Comparison of ENCODE assay signal across 28 cellular contexts in the genomic region with DNA sequence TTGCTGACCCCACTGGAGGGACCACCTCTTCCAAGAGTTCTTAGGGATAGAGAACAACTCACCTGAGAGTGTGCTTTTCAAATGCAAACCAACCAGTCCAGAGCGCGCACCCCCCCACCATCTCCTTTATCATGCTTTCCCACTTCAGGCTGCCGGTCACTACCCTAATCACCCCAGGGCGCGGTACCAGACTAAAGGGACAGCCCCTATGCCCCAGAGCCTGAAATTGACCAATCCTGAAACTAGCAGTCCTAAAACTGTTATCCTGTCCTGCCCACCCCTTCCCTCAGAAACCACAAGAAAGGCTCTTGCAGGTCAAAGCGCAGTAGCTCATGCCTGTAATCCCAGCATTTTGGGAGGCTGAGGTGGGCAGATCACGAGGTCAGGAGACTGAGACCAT. TPM values are rescaled to one million over a fixed set of nuclear protein-coding genes. Genes with fewer than 3 reads are reported as not detected.
A peak's percentile ranks its signal among the peaks of the same experiment; 100 is the strongest.
DNase-seq lines count a peak whose midpoint lies in the region; ATAC-seq and TF ChIP-seq lines count a peak whose summit lies in the region.
"Had no signal": no experiment of that assay in that cellular context is flagged by ENCODE, and none has a peak within 500 bp of the region (broad histone marks: within the 10 kb centered on the region; RNA-seq: fewer than 3 reads in every experiment).

No MANE protein-coding gene starts in this region.

- in situ Hi-C loops in GM13977 (cut with MboI; ENCODE audit: low pct_unique_long_range_greater_than_20kb, low sequenced_read_pairs, unreplicated experiment) (no loop called here), transverse colon (cut with MboI; ENCODE audit: low pct_ligation_motif_present in 1 of 4, low pct_unique_long_range_greater_than_20kb in 1 of 4, low sequenced_read_pairs in 3 of 4) (no loop called here)

- no peak for ATAC-seq in HG02938 (IDR thresholded peaks at IDR 0.05; ENCODE audit: unreplicated experiment)
- ATAC-seq: body of pancreas, left lobe of liver, Panc1 had no signal

- H3K27ac ChIP-seq in iPS DF 6.9 (ENCODE audit: low read length) (no peak overlapping the region), transverse colon (no peak overlapping the region)
- H3K27ac ChIP-seq in CD4-positive, alpha-beta memory T cell (ENCODE audit: low read depth, low read length) = no peak overlapping the region
- H3K27ac ChIP-seq: body of pancreas, epithelial cell of prostate, HL-60, SJCRH30, suprapubic skin, uterus had no signal

- H3K4me1 Mint-ChIP-seq in CD4-positive, alpha-beta memory T cell = peaks cover 11 to 19% (median 14%) of the 10 kb centered on the region in 4 donors

- no peaks in the 10 kb centered on the region for H3K36me3 Mint-ChIP-seq in CD4-positive, alpha-beta memory T cell

- CTCF ChIA-PET in CD4-positive, alpha-beta memory T cell (lab: Charles Lee; ENCODE audit: partially characterized antibody) = interaction anchor here (1.1 to 1.5 kb wide), 2 partner anchors 12 to 40 kb away, joined by 3 to 4 read pairs; no protein-coding TSS in a partner anchor

- POLR2A ChIA-PET in CD4-positive, alpha-beta memory T cell (lab: Charles Lee; ENCODE audit: partially characterized antibody) = interaction anchor here (0.7 to 25.8 kb wide), 4 partner anchors 17 to 41 kb away, joined by 3 to 1536 read pairs (median 342); partner anchors contain the start of genes MALAT1 and NEAT1

- intact Hi-C loops in transverse colon (cut with DNase I; ENCODE audit: low total_unique reads) = no loop called here
- intact Hi-C loops in CD4-positive, alpha-beta memory T cell (cut with micrococcal nuclease) = no loop called here

- TF ChIP-seq CTCF in GM13977 (IDR thresholded peaks at IDR 0.05; ENCODE audit: extremely low read depth, insufficient read depth, missing control alignments) (no peak), transverse colon (IDR thresholded peaks at IDR 0.05) (no peak)

- H3K27ac Mint-ChIP-seq in CD4-positive, alpha-beta memory T cell = no peak overlapping the region
- H3K27ac Mint-ChIP-seq: stimulated activated naive B cell treated with anti-CD40 and anti-IgM and Interleukin-4, amounts not matched to agents 10 μg/mL and 1 μg/mL and 100 μg/mL, for 72 hours; T-helper 1 cell treated with Interleukin-12 subunit alpha and Interleukin-12 subunit beta and Interleukin-4 antibody, amounts not matched to agents 30 μg/mL and 1 μg/mL, for 36 hours had no signal

- DNase-seq in GM13977 (ENCODE audit: low spot score) = peak; percentile 22
- DNase-seq in OCI-M1 (lab: John Stamatoyannopoulos, UW) = peak; percentile 82
- peak; percentile 61 for DNase-seq in iPS DF 6.9 (ENCODE audit: low read depth, low spot score)
- peak; percentile 7 for DNase-seq in transverse colon
- no peak for DNase-seq in T-helper 2 cell
- no peak for DNase-seq in CD4-positive, alpha-beta memory T cell
- DNase-seq: activated CD4-positive, alpha-beta T cell treated with anti-CD3 and anti-CD28 coated beads for 4 hours; activated CD8-positive, alpha-beta memory T cell treated with anti-CD3 and anti-CD28 coated beads for 24 hours; activated gamma-delta T cell treated with Interleukin-2 at 50 U/mL for 16 hours; activated T-cell treated with anti-CD3 and anti-CD28 coated beads, Interleukin-2, amount 50 U/mL, for 1 hour; body of pancreas; C1 segment of cervical spinal cord; mesendoderm; NCI-H1105; NCI-H2029; occipital lobe; SJCRH30; small intestine; stimulated activated naive B cell treated with anti-CD40 and anti-IgM and Interleukin-4, amounts not matched to agents 10 μg/mL and 1 μg/mL and 100 μg/mL, for 72 hours; uterus had no signal

- no peak for TF ChIP-seq EP300 in transverse colon (IDR thresholded peaks at IDR 0.05; ENCODE audit: low read depth)

- no peak for TF ChIP-seq POLR2A in transverse colon (IDR thresholded peaks at IDR 0.05)

- H3K4me3 ChIP-seq in iPS DF 6.9 (ENCODE audit: low read length) (no peak overlapping the region), transverse colon (no peak overlapping the region)
- no peak overlapping the region for H3K4me3 ChIP-seq in CD4-positive, alpha-beta memory T cell (ENCODE audit: low read length in 2 of 2)
- H3K4me3 ChIP-seq: body of pancreas, HAP-1, SJCRH30, suprapubic skin, uterus had no signal

- WGBS in iPS DF 6.9 (ENCODE audit: insufficient coverage, insufficient read length) = no CpG with 5 or more reads among the region's 7 CpGs
- 80% methylated on average over 7 of the region's 7 CpGs; no CpG with 5 or more reads in 1 of the 2 donors for WGBS in transverse colon (ENCODE audit: low coverage in 1 of 2), 2 donors

- no peak overlapping the region for H3K4me3 Mint-ChIP-seq in CD4-positive, alpha-beta memory T cell
- H3K4me3 Mint-ChIP-seq: T-helper 1 cell treated with Interleukin-12 subunit alpha and Interleukin-12 subunit beta and Interleukin-4 antibody, amounts not matched to agents 30 μg/mL and 1 μg/mL, for 36 hours had no signal

- peaks cover 35% of the 10 kb centered on the region for H3K27me3 ChIP-seq in iPS DF 6.9 (ENCODE audit: control insufficient read depth, insufficient read depth, low read length)
- no peaks in the 10 kb centered on the region for H3K27me3 ChIP-seq in transverse colon
- no peaks in the 10 kb centered on the region for H3K27me3 ChIP-seq in CD4-positive, alpha-beta memory T cell (ENCODE audit: insufficient read depth, low read length)
- H3K27me3 ChIP-seq: body of pancreas, SJCRH30, suprapubic skin, uterus had no signal

- no peaks in the 10 kb centered on the region for H3K9me3 Mint-ChIP-seq in CD4-positive, alpha-beta memory T cell
- H3K9me3 Mint-ChIP-seq: stimulated activated naive B cell treated with anti-CD40 and anti-IgM and Interleukin-4, amounts not matched to agents 10 μg/mL and 1 μg/mL and 100 μg/mL, for 72 hours; T-helper 1 cell treated with Interleukin-12 subunit alpha and Interleukin-12 subunit beta and Interleukin-4 antibody, amounts not matched to agents 30 μg/mL and 1 μg/mL, for 36 hours had no signal

- H3K27me3 Mint-ChIP-seq in CD4-positive, alpha-beta memory T cell = no peaks in the 10 kb centered on the region
- H3K27me3 Mint-ChIP-seq: stimulated activated naive B cell treated with anti-CD40 and anti-IgM and Interleukin-4, amounts not matched to agents 10 μg/mL and 1 μg/mL and 100 μg/mL, for 72 hours had no signal

- H3K4me1 ChIP-seq in iPS DF 6.9 (ENCODE audit: control insufficient read depth, insufficient read depth, low read length) (peaks cover 5% of the 10 kb centered on the region; the same call in 1 of the 2 replicates), transverse colon (peaks cover 5 to 8% (median 6%) of the 10 kb centered on the region in 4 donors)
- H3K4me1 ChIP-seq in CD4-positive, alpha-beta memory T cell (ENCODE audit: insufficient read depth, low read length) = peaks cover 11% of the 10 kb centered on the region
- H3K4me1 ChIP-seq: SJCRH30, uterus had no signal

- H3K36me3 ChIP-seq in iPS DF 6.9 (ENCODE audit: control insufficient read depth, insufficient read depth, low read length) (no peaks in the 10 kb centered on the region), transverse colon (no peaks in the 10 kb centered on the region)
- no peaks in the 10 kb centered on the region for H3K36me3 ChIP-seq in CD4-positive, alpha-beta memory T cell (ENCODE audit: insufficient read depth, low read length)
- H3K36me3 ChIP-seq: HAP-1, SJCRH30, suprapubic skin, uterus had no signal

- no peaks in the 10 kb centered on the region for H3K9me3 ChIP-seq in iPS DF 6.9 (ENCODE audit: control insufficient read depth, insufficient read depth, low read length)
- H3K9me3 ChIP-seq in transverse colon = no peaks in the 10 kb centered on the region
- H3K9me3 ChIP-seq in CD4-positive, alpha-beta memory T cell (ENCODE audit: control insufficient read depth in 1 of 2, low read length in 2 of 2) = no peaks in the 10 kb centered on the region
- H3K9me3 ChIP-seq: body of pancreas, HAP-1, SJCRH30, suprapubic skin, uterus had no signal

RNA-seq across cellular contexts. Expression of gene NEAT1, which starts 37.0 kb away (rescaled TPM):
- 100 to 1,000 TPM; 370 to 782 (median 680) TPM for total RNA-seq in transverse colon
- 100 to 1,000 TPM; 685 to 687 TPM for total RNA-seq in CD4-positive, alpha-beta memory T cell
- 1 to 10 TPM; 2.3 to 4.0 TPM for polyA plus RNA-seq in CD4-positive, alpha-beta memory T cell

RNA-seq across cellular contexts. Expression of gene MALAT1, which starts 39.3 kb away (rescaled TPM):
- total RNA-seq in transverse colon = over 10,000 TPM; 17,948 to 48,028 (median 23,406) TPM
- over 10,000 TPM; 29,058 to 29,932 TPM for total RNA-seq in CD4-positive, alpha-beta memory T cell
- 1,000 to 10,000 TPM; 2,969 to 3,488 TPM for polyA plus RNA-seq in CD4-positive, alpha-beta memory T cell

Comparison
In these comparisons a context has a peak if more than half of its experiments do, and no peak if none do; other contexts are left out.
1. DNase-seq: peak in GM13977 (single experiment), OCI-M1 (single experiment), iPS DF 6.9 (single experiment) and transverse colon (single experiment); none in T-helper 2 cell (0 of 5) and CD4-positive, alpha-beta memory T cell (0 of 5).